19 cellular contexts compared by ENCODE assay signal in the genomic region with DNA sequence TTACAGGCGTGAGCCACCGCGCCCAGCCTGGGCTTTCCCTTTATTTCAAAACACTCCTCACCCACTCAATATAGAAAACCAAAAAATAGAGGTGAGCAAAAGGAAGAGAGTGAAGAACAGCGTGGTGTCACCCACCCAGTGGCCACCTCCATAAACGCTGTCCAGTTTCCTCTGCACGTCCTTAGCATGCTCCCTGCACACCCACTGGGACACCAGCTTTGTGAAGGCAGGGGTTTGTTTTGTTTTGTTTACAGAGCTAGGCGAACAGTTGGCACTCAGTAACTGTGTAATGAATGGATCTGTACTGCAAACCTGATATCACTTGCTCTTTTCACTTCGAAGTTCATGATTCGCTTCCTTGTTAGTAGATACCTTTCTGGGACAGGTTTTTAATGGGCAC.
DNase-seq lines count a peak whose midpoint lies in the region; ATAC-seq and TF ChIP-seq lines count a peak whose summit lies in the region.
"Had no signal": no experiment of that assay in that cellular context is flagged by ENCODE, and none has a peak within 500 bp of the region (broad histone marks: within the 10 kb centered on the region; RNA-seq: fewer than 3 reads in every experiment).

No MANE protein-coding gene starts in this region.

- peaks cover 77% of the 10 kb centered on the region for H3K4me1 Mint-ChIP-seq in CD8-positive, alpha-beta T cell (ENCODE audit: low read depth)
- H3K4me1 Mint-ChIP-seq in T-helper 17 cell (peaks cover 52% of the 10 kb centered on the region), naive B cell (peaks cover 81 to 99% (median 94%) of the 10 kb centered on the region in 3 donors), CD14-positive monocyte (peaks cover 64% of the 10 kb centered on the region)

- POLR2A ChIA-PET in A673 (lab: Charles Lee; ENCODE audit: low non-redundant PET): no interaction called here
- POLR2A ChIA-PET in CD8-positive, alpha-beta T cell (lab: Charles Lee): no interaction called here

- no peak for TF ChIP-seq CTCF in A673 (conservative IDR thresholded peaks at IDR 0.05; ENCODE audit: low read depth, low read length)
- no peak for TF ChIP-seq CTCF in CD8-positive, alpha-beta T cell (IDR thresholded peaks at IDR 0.05)
- TF ChIP-seq CTCF in CD14-positive monocyte (IDR thresholded peaks at IDR 0.05): no peak
- no peak for TF ChIP-seq CTCF in uterus (IDR thresholded peaks at IDR 0.05)

- H3K36me3 ChIP-seq in A673 (ENCODE audit: insufficient read depth, low read length, poor library complexity, severe bottlenecking) (no peaks in the 10 kb centered on the region), uterus (no peaks in the 10 kb centered on the region)
- no peaks in the 10 kb centered on the region for H3K36me3 ChIP-seq in CD8-positive, alpha-beta T cell (ENCODE audit: insufficient read depth, low read length)
- H3K36me3 ChIP-seq: Peyer's patch had no signal

- H3K9me3 ChIP-seq in A673 (ENCODE audit: low read depth, low read length, poor library complexity, severe bottlenecking) (no peaks in the 10 kb centered on the region), T-helper 17 cell (ENCODE audit: control insufficient read depth, low read length, poor library complexity, severe bottlenecking) (no peaks in the 10 kb centered on the region), uterus (no peaks in the 10 kb centered on the region)
- no peaks in the 10 kb centered on the region for H3K9me3 ChIP-seq in CD8-positive, alpha-beta T cell (ENCODE audit: low read length)
- H3K9me3 ChIP-seq: Peyer's patch, SK-N-SH had no signal

- H3K4me1 ChIP-seq in A673 (ENCODE audit: insufficient read depth, low read length, poor library complexity, severe bottlenecking): peaks cover 76% of the 10 kb centered on the region
- H3K4me1 ChIP-seq in CD8-positive, alpha-beta T cell (ENCODE audit: insufficient read depth, low read length): peaks cover 24% of the 10 kb centered on the region
- H3K4me1 ChIP-seq in uterus: no peaks in the 10 kb centered on the region
- H3K4me1 ChIP-seq: Peyer's patch had no signal

- CTCF ChIA-PET in A673 (lab: Charles Lee): no interaction called here
- CTCF ChIA-PET in CD8-positive, alpha-beta T cell (lab: Charles Lee): interaction anchor here (1.4 kb wide), 1 partner anchor 12 kb away, joined by 4 read pairs; no protein-coding TSS in a partner anchor

- no peaks in the 10 kb centered on the region for H3K9me3 Mint-ChIP-seq in CD8-positive, alpha-beta T cell
- no peaks in the 10 kb centered on the region for H3K9me3 Mint-ChIP-seq in naive B cell
- peaks cover 0 to 3% (median 0%) of the 10 kb centered on the region in 7 donors for H3K9me3 Mint-ChIP-seq in CD14-positive monocyte
- H3K9me3 Mint-ChIP-seq: CD4-positive, alpha-beta T cell; T-cell had no signal

- no peaks in the 10 kb centered on the region for H3K27me3 ChIP-seq in A673 (replicated peaks; ENCODE audit: insufficient read depth, low read depth, low read length, poor library complexity)
- no peaks in the 10 kb centered on the region for H3K27me3 ChIP-seq in CD8-positive, alpha-beta T cell (ENCODE audit: insufficient read depth, low read length)
- no peaks in the 10 kb centered on the region for H3K27me3 ChIP-seq in uterus
- H3K27me3 ChIP-seq: Peyer's patch had no signal

- peak overlapping the region; percentile 33 for H3K27ac Mint-ChIP-seq in CD8-positive, alpha-beta T cell
- peak overlapping the region; percentile 70 for H3K27ac Mint-ChIP-seq in T-helper 17 cell
- peak overlapping the region in 5 of 6 donors; percentile 6 to 93 (median 88) for H3K27ac Mint-ChIP-seq in naive B cell
- H3K27ac Mint-ChIP-seq in CD14-positive monocyte: peak overlapping the region in 2 of 7 donors; percentile 75 to 79

- no peak for ATAC-seq in CD8-positive, alpha-beta T cell
- ATAC-seq in T-helper 17 cell: no peak
- no peak for ATAC-seq in naive B cell (ENCODE audit: low read depth in 2 of 2)
- no peak for ATAC-seq in GM18873 (IDR thresholded peaks at IDR 0.05; ENCODE audit: low FRiP score, unreplicated experiment)
- no peak for ATAC-seq in GM18867 (IDR thresholded peaks at IDR 0.05; ENCODE audit: unreplicated experiment)
- ATAC-seq: T-cell had no signal

- H3K4me3 ChIP-seq in A673 (ENCODE audit: low read depth, low read length, poor library complexity, severe bottlenecking): no peak overlapping the region
- H3K4me3 ChIP-seq in CD8-positive, alpha-beta T cell (ENCODE audit: low read depth, low read length): no peak overlapping the region
- no peak overlapping the region for H3K4me3 ChIP-seq in uterus
- H3K4me3 ChIP-seq: Peyer's patch had no signal

- peak overlapping the region; percentile 97 for H3K27ac ChIP-seq in A673 (ENCODE audit: low read depth, low read length, poor library complexity, severe bottlenecking)
- H3K27ac ChIP-seq in CD8-positive, alpha-beta T cell (ENCODE audit: low read depth, low read length): no peak overlapping the region
- H3K27ac ChIP-seq in uterus: no peak overlapping the region
- H3K27ac ChIP-seq: Peyer's patch had no signal

- intact Hi-C loops in A673 (cut with micrococcal nuclease; ENCODE audit: unreplicated experiment): no loop called here
- intact Hi-C loops in CD8-positive, alpha-beta T cell (cut with DNase I, micrococcal nuclease): no loop called here
- intact Hi-C loops in CD14-positive monocyte (cut with micrococcal nuclease): no loop called here
- intact Hi-C loops in uterus (cut with DNase I; ENCODE audit: low total_unique reads): no loop called here

- peaks cover 16% of the 10 kb centered on the region for H3K36me3 Mint-ChIP-seq in CD8-positive, alpha-beta T cell
- no peaks in the 10 kb centered on the region for H3K36me3 Mint-ChIP-seq in T-helper 17 cell (ENCODE audit: low read depth)
- peaks cover 4 to 7% of the 10 kb centered on the region in 2 donors for H3K36me3 Mint-ChIP-seq in naive B cell
- peaks cover 19 to 34% of the 10 kb centered on the region in 2 donors for H3K36me3 Mint-ChIP-seq in CD14-positive monocyte

- H3K4me3 Mint-ChIP-seq in CD8-positive, alpha-beta T cell: no peak overlapping the region
- H3K4me3 Mint-ChIP-seq in T-helper 17 cell (no peak overlapping the region), naive B cell (no peak overlapping the region), CD14-positive monocyte (no peak overlapping the region)
- H3K4me3 Mint-ChIP-seq: CD4-positive, alpha-beta T cell; T-cell had no signal

- no TSS peak for BruUV-seq in A673 (replicated peaks; lab: Mats Ljungman, UMichigan)

- DNase-seq in A673 (ENCODE audit: low spot score) (no peak), T-helper 17 cell (no peak), naive B cell (no peak), CD14-positive monocyte (ENCODE audit: low spot score) (no peak), uterus (no peak)
- no peak for DNase-seq in CD8-positive, alpha-beta T cell
- DNase-seq: CD4-positive, alpha-beta T cell; GDM1; IMR-90; NCI-H1417 treated with DMSO at 0.1 percent for 48 hours; NCI-H1930; NCI-H2171; NCI-H510A; Peyer's patch; Right ventricle myocardium superior; SK-N-SH; T-cell had no signal

- TF ChIP-seq POLR2A in uterus (IDR thresholded peaks at IDR 0.05): no peak

- no peaks in the 10 kb centered on the region for H3K27me3 Mint-ChIP-seq in CD8-positive, alpha-beta T cell (ENCODE audit: low read depth)
- H3K27me3 Mint-ChIP-seq in T-helper 17 cell: no peaks in the 10 kb centered on the region
- H3K27me3 Mint-ChIP-seq in naive B cell: no peaks in the 10 kb centered on the region
- no peaks in the 10 kb centered on the region for H3K27me3 Mint-ChIP-seq in CD14-positive monocyte (ENCODE audit: low read depth in 3 of 3)
- H3K27me3 Mint-ChIP-seq: CD4-positive, alpha-beta T cell; T-cell had no signal
